6 cellular contexts compared by ENCODE assay signal in genomic region chr3:192639987-192640386, GRCh38.
"Had no signal": no experiment of that assay in that cellular context is flagged by ENCODE, and none has a peak within 500 bp of the region (broad histone marks: within the 10 kb centered on the region; RNA-seq: fewer than 3 reads in every experiment).

No MANE protein-coding gene starts in this region.

- H3K4me3 ChIP-seq: GM23248 had no signal

- H2AFZ ChIP-seq: GM23248 had no signal

- DNase-seq: GM23248, GOT3, H9, HCEC 1CT, KG1 had no signal

- H3K27ac ChIP-seq: GM23248, HL-60 had no signal

- H3K9ac ChIP-seq: GM23248 had no signal
